1 cellular context compared by ENCODE assay signal in genomic region chr11:69423611-69424385, GRCh38.
TF ChIP-seq lines count a peak whose summit lies in the region.

No MANE protein-coding gene starts in this region.

TF ChIP-seq in H1, 55 proteins besides CTCF, POLR2A, EP300 and RAD21:
- TF ChIP-seq KDM1A (IDR thresholded peaks at IDR 0.05; ENCODE audit: borderline replicate concordance, low read length) (no peak), CBX5 (IDR thresholded peaks at IDR 0.05; ENCODE audit: low read depth, low read length) (no peak)
TF ChIP-seq in H1: peak in this region for 0.
